In genomic region chr20:36307412-36308317, GRCh38 we compare ENCODE assay signal across 18 cellular contexts. TPM values are rescaled to one million over a fixed set of nuclear protein-coding genes. Genes with fewer than 3 reads are reported as not detected.
DNase-seq lines count a peak whose midpoint lies in the region; ATAC-seq, FAIRE-seq and TF ChIP-seq lines count a peak whose summit lies in the region.
"Had no signal": no experiment of that assay in that cellular context is flagged by ENCODE, and none has a peak within 500 bp of the region (broad histone marks: within the 10 kb centered on the region; RNA-seq: fewer than 3 reads in every experiment).

No MANE protein-coding gene starts in this region.

- CTCF ChIA-PET in Panc1 (lab: Charles Lee): interaction anchor here (0.5 kb wide), 1 partner anchor 315 kb away, joined by 4 read pairs; no protein-coding TSS in a partner anchor

- H3K4me1 ChIP-seq in ES-I3 (ENCODE audit: insufficient read depth, low read length) (peaks cover under 1% of the 10 kb centered on the region; the same call in 1 of the 2 replicates), Panc1 (ENCODE audit: control insufficient read depth, insufficient read depth, low read length) (no peaks in the 10 kb centered on the region)

- no peaks in the 10 kb centered on the region for H3K36me3 Mint-ChIP-seq in nephron progenitor cell (ENCODE audit: low read depth)

- POLR2A ChIA-PET in Panc1 (lab: Charles Lee): no interaction called here

- FAIRE-seq in HTR-8/SVneo (lab: Jason Lieb, UNC): no peak
- FAIRE-seq: GM18507 had no signal

- H3K4me1 Mint-ChIP-seq in nephron progenitor cell: peaks cover 9% of the 10 kb centered on the region

- H3K9me3 Mint-ChIP-seq in nephron progenitor cell: no peaks in the 10 kb centered on the region

- no TSS peak for BruUV-seq in Panc1 (replicated peaks; lab: Mats Ljungman, UMichigan)

- TF ChIP-seq CTCF in Panc1 (IDR thresholded peaks at IDR 0.05): no peak
- TF ChIP-seq CTCF in nephron progenitor cell (IDR thresholded peaks at IDR 0.05): no peak

- ATAC-seq in Panc1 (peak; percentile 67), GM21367 (IDR thresholded peaks at IDR 0.05; ENCODE audit: unreplicated experiment) (no peak), GM19023 (IDR thresholded peaks at IDR 0.05; ENCODE audit: unreplicated experiment) (no peak)

- H3K4me3 ChIP-seq in Panc1 (ENCODE audit: low read depth in 2 of 2, low read length in 2 of 2): no peak overlapping the region
- H3K4me3 ChIP-seq: smooth muscle cell had no signal

- peak overlapping the region; percentile 64 for H3K4me3 Mint-ChIP-seq in nephron progenitor cell

- peak overlapping the region; percentile 56; the same call in 1 of the 2 replicates for H3K9ac ChIP-seq in ES-I3 (ENCODE audit: low read depth, low read length)

- peaks cover 15% of the 10 kb centered on the region for H3K27me3 ChIP-seq in Panc1 (ENCODE audit: control insufficient read depth, insufficient read depth, low read length)

- H3K36me3 ChIP-seq in ES-I3 (ENCODE audit: insufficient read depth, low read length): no peaks in the 10 kb centered on the region
- H3K36me3 ChIP-seq in Panc1 (ENCODE audit: control insufficient read depth, insufficient read depth, low read length): no peaks in the 10 kb centered on the region
- H3K36me3 ChIP-seq: neutrophil had no signal

- in situ Hi-C loops in Panc1 (cut with HindIII; ENCODE audit: low pct_unique_long_range_greater_than_20kb, low sequenced_read_pairs): no loop called here

- H3K9me3 ChIP-seq in ES-I3 (ENCODE audit: control insufficient read depth, insufficient read depth, low read length) (no peaks in the 10 kb centered on the region), Panc1 (ENCODE audit: control insufficient read depth, insufficient read depth, low read depth, low read length) (no peaks in the 10 kb centered on the region)
- H3K9me3 ChIP-seq: neutrophil had no signal

- H3K27ac Mint-ChIP-seq in nephron progenitor cell: no peak overlapping the region

- peaks cover 93% of the 10 kb centered on the region for H3K27me3 Mint-ChIP-seq in nephron progenitor cell (ENCODE audit: low read depth, poor library complexity)

- DNase-seq in Panc1 (ENCODE audit: low read depth, low spot score) (no peak), head of caudate nucleus (peak in 26 of 42 donors; percentile 25 to 71 (median 43)), nephron progenitor cell (no peak), Kasumi-1 (lab: John Stamatoyannopoulos, UW) (no peak), HTR-8/SVneo (ENCODE audit: insufficient read length, low spot score) (no peak)
- DNase-seq: activated CD4-positive, CD25-positive, alpha-beta regulatory T cell; activated T-cell treated with anti-CD3 and anti-CD28 coated beads for 4 hours; dermis blood vessel endothelial cell; GDM1; GOT3; kidney glomerular epithelial cell; NCI-H2081 had no signal

- H3K27ac ChIP-seq in Panc1 (ENCODE audit: low read length): no peak overlapping the region
- H3K27ac ChIP-seq: neutrophil had no signal

- intact Hi-C loops in Panc1 (cut with micrococcal nuclease; ENCODE audit: unreplicated experiment): no loop called here
- intact Hi-C loops in head of caudate nucleus (cut with DNase I): no loop called here

RNA-seq across cellular contexts. Expression of gene DLGAP4, which starts 1.5 kb away (rescaled TPM):
- 52.5 TPM for total RNA-seq in Panc1 (2021; ENCODE audit: unreplicated experiment)
- 42.7 TPM for polyA plus RNA-seq in Panc1 (2012; ENCODE audit: insufficient read length)

Comparison
In these comparisons a context has a peak if more than half of its experiments do, and no peak if none do; other contexts are left out.
1. DNase-seq: peak in head of caudate nucleus (26 of 42); none in Panc1 (single experiment), nephron progenitor cell (single experiment), Kasumi-1 (0 of 2) and HTR-8/SVneo (single experiment).